10 cellular contexts compared by ENCODE assay signal in genomic region chr11:20000393-20001134, GRCh38.
DNase-seq lines count a peak whose midpoint lies in the region; ATAC-seq and TF ChIP-seq lines count a peak whose summit lies in the region.
"Had no signal": no experiment of that assay in that cellular context is flagged by ENCODE, and none has a peak within 500 bp of the region (broad histone marks: within the 10 kb centered on the region; RNA-seq: fewer than 3 reads in every experiment).

No MANE protein-coding gene starts in this region.

- DNase-seq in H9 (peak; percentile 96), NCI-H526 (lab: John Stamatoyannopoulos, UW) (peak; percentile 82 to 88), right cardiac atrium (peak in 2 of 3 donors; percentile 50 to 51), neuronal stem cell (ENCODE audit: low spot score) (peak; percentile 87), prostate gland (ENCODE audit: low spot score) (no peak), colonic mucosa (no peak), AG08395 (ENCODE audit: low spot score) (no peak)
- DNase-seq: effector memory CD4-positive, alpha-beta T cell; NCI-H1694 treated with DMSO at 0.1 percent for 48 hours had no signal

- H3K36me3 ChIP-seq in neuronal stem cell (replicated peaks in 1 of 2; ENCODE audit: control insufficient read depth in 2 of 2, insufficient read depth in 2 of 2, low read length in 2 of 2) (no peaks in the 10 kb centered on the region), prostate gland (no peaks in the 10 kb centered on the region), colonic mucosa (no peaks in the 10 kb centered on the region)

- H3K27me3 ChIP-seq in H9 (ENCODE audit: insufficient read depth, low read length) (no peaks in the 10 kb centered on the region; the same call in 1 of the 2 replicates), right cardiac atrium (ENCODE audit: control insufficient read depth, insufficient read depth) (no peaks in the 10 kb centered on the region), neuronal stem cell (ENCODE audit: control insufficient read depth in 3 of 3, insufficient read depth in 3 of 3, low read depth in 1 of 3, low read length in 3 of 3) (peaks cover 0 to 2% (median 0%) of the 10 kb centered on the region in 3 experiments), prostate gland (replicated peaks; ENCODE audit: insufficient read depth) (no peaks in the 10 kb centered on the region), colonic mucosa (no peaks in the 10 kb centered on the region)

- H2AK5ac ChIP-seq in H9 (ENCODE audit: insufficient read length, low read length) = no peak overlapping the region
- no peak overlapping the region for H2AK5ac ChIP-seq in neuronal stem cell (ENCODE audit: low read depth, low read length)

- peak overlapping the region; percentile 63 to 95 (median 84) for H3K27ac Mint-ChIP-seq in H9

- H3K4me3 ChIP-seq in right cardiac atrium (ENCODE audit: low read length) = no peak overlapping the region
- no peak overlapping the region for H3K4me3 ChIP-seq in neuronal stem cell (ENCODE audit: low read length in 2 of 2)
- no peak overlapping the region for H3K4me3 ChIP-seq in prostate gland
- no peak overlapping the region for H3K4me3 ChIP-seq in colonic mucosa

- H3K27ac ChIP-seq in H9 (ENCODE audit: insufficient read length, low read depth, low read length) (no peak overlapping the region), right cardiac atrium (ENCODE audit: low read length) (peak overlapping the region; percentile 25), neuronal stem cell (replicated peaks; ENCODE audit: low read length) (no peak overlapping the region), prostate gland (no peak overlapping the region), colonic mucosa (no peak overlapping the region)

- no peaks in the 10 kb centered on the region for H3K79me2 ChIP-seq in H9 (ENCODE audit: insufficient read depth, low read length)

- no peak overlapping the region for H2BK12ac ChIP-seq in H9 (ENCODE audit: insufficient read length, low read depth, low read length)
- no peak overlapping the region for H2BK12ac ChIP-seq in neuronal stem cell (ENCODE audit: low read length)

- TF ChIP-seq CTCF in H9 (conservative IDR thresholded peaks at IDR 0.05) = peak; percentile 28; the same call in 2 of the 3 replicates
- no peak for TF ChIP-seq CTCF in prostate gland (IDR thresholded peaks at IDR 0.05)
- no peak for TF ChIP-seq CTCF in colonic mucosa (IDR thresholded peaks at IDR 0.05)

- intact Hi-C loops in right cardiac atrium (cut with DNase I) = no loop called here
- intact Hi-C loops in prostate gland (cut with DNase I) = no loop called here
- intact Hi-C loops in colonic mucosa (cut with DNase I) = no loop called here

- H2BK120ac ChIP-seq in H9 (ENCODE audit: low read depth, low read length, poor library complexity, severe bottlenecking) (no peak overlapping the region), neuronal stem cell (ENCODE audit: low read depth, low read length) (no peak overlapping the region)

- H3K4ac ChIP-seq in H9 (ENCODE audit: low read depth, low read length) (no peak overlapping the region), neuronal stem cell (ENCODE audit: low read length) (no peak overlapping the region)

- H3T11ph ChIP-seq in H9 (ENCODE audit: low read length) = no peak overlapping the region

- H3K14ac ChIP-seq in H9 (ENCODE audit: insufficient read depth, low read length) = no peak overlapping the region
- H3K14ac ChIP-seq in neuronal stem cell (ENCODE audit: low read length) = no peak overlapping the region

- H3K79me1 ChIP-seq in H9 (ENCODE audit: insufficient read depth, low read depth, low read length, poor library complexity, severe bottlenecking) (no peaks in the 10 kb centered on the region), neuronal stem cell (ENCODE audit: low read depth, low read length) (no peaks in the 10 kb centered on the region)

- H3K4me2 ChIP-seq in H9 (ENCODE audit: insufficient read depth, insufficient read length, low read length) (peak overlapping the region; percentile 16), neuronal stem cell (ENCODE audit: insufficient read depth, low read length, poor library complexity, severe bottlenecking) (peak overlapping the region; percentile 40)

- H3K23ac ChIP-seq in H9 (ENCODE audit: insufficient read length, low read depth, low read length) = no peak overlapping the region
- H3K23ac ChIP-seq in neuronal stem cell (ENCODE audit: low read depth, low read length, poor library complexity) = no peak overlapping the region

- no peak overlapping the region for H3K18ac ChIP-seq in H9 (ENCODE audit: insufficient read length, low read depth, low read length)
- peak overlapping the region; percentile 48 for H3K18ac ChIP-seq in neuronal stem cell (ENCODE audit: low read length)

- H3K4me1 Mint-ChIP-seq in H9 = peaks cover 57 to 69% of the 10 kb centered on the region in 2 experiments

- H3K56ac ChIP-seq in H9 (ENCODE audit: insufficient read length, low read depth, low read length) = no peak overlapping the region

- H3K4me1 ChIP-seq in H9 (ENCODE audit: insufficient read depth, low read length) (peaks cover 15% of the 10 kb centered on the region), right cardiac atrium (ENCODE audit: control insufficient read depth, insufficient read depth, low read length) (peaks cover 15% of the 10 kb centered on the region), neuronal stem cell (ENCODE audit: control insufficient read depth in 2 of 2, insufficient read depth in 1 of 2, low read depth in 1 of 2, low read length in 2 of 2) (peaks cover 26 to 30% of the 10 kb centered on the region in 2 donors), prostate gland (replicated peaks) (no peaks in the 10 kb centered on the region), colonic mucosa (no peaks in the 10 kb centered on the region)

- H4K8ac ChIP-seq in H9 (replicated peaks; ENCODE audit: insufficient read length, low read depth, low read length) = no peak overlapping the region
- H4K8ac ChIP-seq in neuronal stem cell (ENCODE audit: low read depth, low read length) = no peak overlapping the region

- H4K5ac ChIP-seq in H9 (ENCODE audit: insufficient read length, low read depth, low read length) = no peak overlapping the region

- H3K9ac ChIP-seq in H9 (ENCODE audit: extremely low read depth, insufficient read length, low read length) = no peak overlapping the region
- no peak overlapping the region for H3K9ac ChIP-seq in neuronal stem cell (ENCODE audit: low read depth, low read length, poor library complexity)
- no peak overlapping the region for H3K9ac ChIP-seq in colonic mucosa (ENCODE audit: low read depth in 2 of 2, low read length in 2 of 2)

- H2BK20ac ChIP-seq in H9 (ENCODE audit: low read depth, low read length, poor library complexity, severe bottlenecking) = no peak overlapping the region

- H3K36me3 Mint-ChIP-seq in H9 (ENCODE audit: insufficient read depth in 1 of 3, low read depth in 3 of 3) = peaks cover 0 to 16% (median 2%) of the 10 kb centered on the region in 3 experiments; a peak in 5 of 7 replicates

- H3K23me2 ChIP-seq in H9 (ENCODE audit: insufficient read length, low read depth, low read length, poor library complexity, severe bottlenecking) = no peaks in the 10 kb centered on the region

- H3K4me3 Mint-ChIP-seq in H9 = peak overlapping the region; percentile 34 to 69

- no CpG with 5 or more reads among the region's 13 CpGs for WGBS in H9 (ENCODE audit: extremely low coverage, insufficient read length, low lambda C conversion rate)
- 51% methylated on average over 13 of the region's 13 CpGs for WGBS in right cardiac atrium
- no CpG with 5 or more reads among the region's 13 CpGs for WGBS in neuronal stem cell (ENCODE audit: extremely low coverage in 2 of 2, insufficient read length in 2 of 2, insufficient replicate concordance in 1 of 2), 2 donors
- 59% methylated on average over 13 of the region's 13 CpGs for WGBS in prostate gland

- H4K91ac ChIP-seq in H9 (ENCODE audit: insufficient read length, low read depth, low read length) (no peak overlapping the region), neuronal stem cell (ENCODE audit: low read depth, low read length, poor library complexity) (no peak overlapping the region)

- H3K9me3 ChIP-seq in H9 (ENCODE audit: control insufficient read depth, low read depth, low read length) (no peaks in the 10 kb centered on the region), right cardiac atrium (ENCODE audit: control insufficient read depth, low read length) (no peaks in the 10 kb centered on the region), neuronal stem cell (replicated peaks in 1 of 2; ENCODE audit: control insufficient read depth in 2 of 2, insufficient read depth in 1 of 2, low read depth in 1 of 2, low read length in 2 of 2) (no peaks in the 10 kb centered on the region), prostate gland (no peaks in the 10 kb centered on the region), colonic mucosa (no peaks in the 10 kb centered on the region)

- no peaks in the 10 kb centered on the region; a peak in 1 of 5 replicates for H3K9me3 Mint-ChIP-seq in H9

- no peak for TF ChIP-seq POLR2A in prostate gland (IDR thresholded peaks at IDR 0.05)

- H4K20me1 ChIP-seq in H9 (ENCODE audit: control insufficient read depth, insufficient read depth, insufficient read length) = no peaks in the 10 kb centered on the region

- H2BK15ac ChIP-seq in H9 (ENCODE audit: low read depth, low read length) (no peak overlapping the region), neuronal stem cell (ENCODE audit: low read length) (no peak overlapping the region)

- H3K27me3 Mint-ChIP-seq in H9 (ENCODE audit: low read depth) = peaks cover 91% of the 10 kb centered on the region

- ATAC-seq in right cardiac atrium (peak; percentile 54 to 62), HG03095 (IDR thresholded peaks at IDR 0.05; ENCODE audit: unreplicated experiment) (no peak)

- H2AFZ ChIP-seq in H9 (ENCODE audit: low read length) (no peak overlapping the region), neuronal stem cell (ENCODE audit: low read length) (peak overlapping the region; percentile 21)

- no peak overlapping the region for H2BK5ac ChIP-seq in H9 (ENCODE audit: insufficient read length, low read length)
- no peak overlapping the region for H2BK5ac ChIP-seq in neuronal stem cell (ENCODE audit: low read length)

Comparison
In these comparisons a context has a peak if more than half of its experiments do, and no peak if none do; other contexts are left out.
1. DNase-seq: peak in H9 (single experiment), NCI-H526 (2 of 2), right cardiac atrium (2 of 3) and neuronal stem cell (single experiment); none in prostate gland (single experiment), colonic mucosa (single experiment) and AG08395 (single experiment).